ENCODE assay signal across 8 cellular contexts in genomic region chr1:162847839-162848453, GRCh38. TPM values are rescaled to one million over a fixed set of nuclear protein-coding genes. Genes with fewer than 3 reads are reported as not detected.
A peak's percentile ranks its signal among the peaks of the same experiment; 100 is the strongest.
DNase-seq lines count a peak whose midpoint lies in the region; ATAC-seq and TF ChIP-seq lines count a peak whose summit lies in the region.

No MANE protein-coding gene starts in this region.

- H3K4me3 ChIP-seq in IMR-90 (ENCODE audit: insufficient read depth, low read depth, low read length) (no peak overlapping the region), Panc1 (ENCODE audit: low read depth in 2 of 2, low read length in 2 of 2) (no peak overlapping the region), fibroblast of villous mesenchyme (ENCODE audit: low read depth, low read length) (no peak overlapping the region), testis (no peak overlapping the region)

- H2BK120ac ChIP-seq in IMR-90 (ENCODE audit: low read depth, low read length), result no peak overlapping the region

- TF ChIP-seq CTCF in IMR-90 (conservative IDR thresholded peaks at IDR 0.05; ENCODE audit: low read depth, low read length) (peak; percentile 86), Panc1 (IDR thresholded peaks at IDR 0.05) (peak; percentile 88), fibroblast of villous mesenchyme (IDR thresholded peaks at IDR 0.05; ENCODE audit: insufficient read depth, low read depth, low read length) (peak; percentile 81), testis (IDR thresholded peaks at IDR 0.05) (peak; percentile 71 to 100 (median 92))

- dilution Hi-C loops in IMR-90 (cut with HindIII; ENCODE audit: low sequenced_read_pairs, unreplicated experiment), result no loop called here

- peak; percentile 81 for DNase-seq in activated gamma-delta T cell treated with Interleukin-2 at 50 U/mL for 16 hours
- no peak for DNase-seq in activated gamma-delta T cell (lab: John Stamatoyannopoulos, UW)
- peak; percentile 78 for DNase-seq in IMR-90
- no peak for DNase-seq in Panc1 (ENCODE audit: low read depth, low spot score)
- DNase-seq in activated T-cell treated with anti-CD3 and anti-CD28 coated beads, Interleukin-2, amount 50 U/mL, for 48 hours, result peak; percentile 83 to 92
- DNase-seq in fibroblast of villous mesenchyme (ENCODE audit: low read depth), result peak; percentile 83
- peak; percentile 46 for DNase-seq in occipital lobe (lab: John Stamatoyannopoulos, UW)
- DNase-seq in testis, result peak; percentile 90

- no peak overlapping the region for H4K8ac ChIP-seq in IMR-90 (ENCODE audit: low read depth in 2 of 2, low read length in 2 of 2)

- H2BK15ac ChIP-seq in IMR-90 (ENCODE audit: low read depth, low read length), result no peak overlapping the region

- H3K27me3 ChIP-seq in IMR-90 (ENCODE audit: control insufficient read depth, insufficient read depth, low read length) (no peaks in the 10 kb centered on the region), Panc1 (ENCODE audit: control insufficient read depth, insufficient read depth, low read length) (no peaks in the 10 kb centered on the region; the same call in 1 of the 2 replicates), testis (no peaks in the 10 kb centered on the region)

- no peak overlapping the region for H2AFZ ChIP-seq in IMR-90 (replicated peaks; ENCODE audit: low read length, poor library complexity)

- H3K56ac ChIP-seq in IMR-90 (ENCODE audit: extremely low read depth, insufficient read depth, low read length), result no peak overlapping the region

- no peak overlapping the region for H2AK5ac ChIP-seq in IMR-90 (ENCODE audit: low read depth, low read length)

- H3K36me3 ChIP-seq in IMR-90 (ENCODE audit: control insufficient read depth, insufficient read depth, low read length), result no peaks in the 10 kb centered on the region
- H3K36me3 ChIP-seq in Panc1 (ENCODE audit: control insufficient read depth, insufficient read depth, low read length), result no peaks in the 10 kb centered on the region
- H3K36me3 ChIP-seq in testis (ENCODE audit: low read depth, missing control alignments), result no peaks in the 10 kb centered on the region

- H2BK20ac ChIP-seq in IMR-90 (ENCODE audit: low read depth, low read length), result no peak overlapping the region

- whole genome bisulfite sequencing in IMR-90 (ENCODE audit: extremely low coverage in 2 of 2, insufficient read length in 1 of 2), 2 experiments, result no CpG with 5 or more reads among the region's 3 CpGs
- WGBS in testis, 2 donors, result 19 to 21% methylated on average over 3 of the region's 3 CpGs

- H3K27ac ChIP-seq in IMR-90 (ENCODE audit: insufficient read depth, low read length), result no peak overlapping the region
- H3K27ac ChIP-seq in Panc1 (ENCODE audit: low read length), result no peak overlapping the region
- H3K27ac ChIP-seq in testis, result no peak overlapping the region

- H3K4me2 ChIP-seq in IMR-90 (ENCODE audit: low read depth, low read length), result no peak overlapping the region

- no peaks in the 10 kb centered on the region for H3K79me1 ChIP-seq in IMR-90 (ENCODE audit: low read depth in 1 of 2, low read length in 2 of 2)

- H3K9me1 ChIP-seq in IMR-90 (ENCODE audit: insufficient read depth, low read length), result peaks cover 5% of the 10 kb centered on the region

- no peak overlapping the region for H4K5ac ChIP-seq in IMR-90 (ENCODE audit: low read depth, low read length)

- BruUV-seq in IMR-90 (replicated peaks; lab: Mats Ljungman, UMichigan), result no TSS peak
- BruUV-seq in Panc1 (replicated peaks; lab: Mats Ljungman, UMichigan), result no TSS peak

- CTCF ChIA-PET in IMR-90 (lab: Yijun Ruan, JAX), result interaction anchor here (0.6 to 3.5 kb wide), 16 partner anchors 10 to 468 kb away, joined by 3 to 17 read pairs (median 4); partner anchors contain the start of genes CCDC190 and RGS4
- CTCF ChIA-PET in Panc1 (lab: Charles Lee), result interaction anchor here (1.3 kb wide), 1 partner anchor 11 kb away, joined by 3 read pairs; no protein-coding TSS in a partner anchor

- H4K91ac ChIP-seq in IMR-90 (ENCODE audit: insufficient read depth, low read depth, low read length), result no peak overlapping the region

- H2BK5ac ChIP-seq in IMR-90 (ENCODE audit: low read depth, low read length, poor library complexity, severe bottlenecking), result no peak overlapping the region

- no peak overlapping the region for H3K18ac ChIP-seq in IMR-90 (ENCODE audit: low read depth, low read length)

- no peaks in the 10 kb centered on the region for H4K20me1 ChIP-seq in IMR-90 (ENCODE audit: insufficient read depth, low read length)

- H3K9ac ChIP-seq in IMR-90 (ENCODE audit: low read depth, low read length), result no peak overlapping the region

- no peak overlapping the region for H3K23ac ChIP-seq in IMR-90 (ENCODE audit: low read depth, low read length)

- in situ Hi-C loops in IMR-90 (cut with MboI; ENCODE audit: low sequenced_read_pairs), result no loop called here
- in situ Hi-C loops in Panc1 (cut with HindIII; ENCODE audit: low pct_unique_long_range_greater_than_20kb, low sequenced_read_pairs), result no loop called here

- H3K4me1 ChIP-seq in IMR-90 (ENCODE audit: control insufficient read depth, insufficient read depth, low read length) (peaks cover 6% of the 10 kb centered on the region; the same call in 1 of the 2 replicates), Panc1 (ENCODE audit: control insufficient read depth, insufficient read depth, low read length) (no peaks in the 10 kb centered on the region; the same call in 1 of the 2 replicates), testis (no peaks in the 10 kb centered on the region)

- intact Hi-C loops in IMR-90 (cut with micrococcal nuclease), result loop anchor here (1.0 kb wide), 1 partner anchor 467 kb away; no protein-coding TSS in a partner anchor
- intact Hi-C loops in Panc1 (cut with micrococcal nuclease; ENCODE audit: unreplicated experiment), result loop anchor here (2.0 to 5.0 kb wide), 2 partner anchors 219 to 327 kb away; partner anchors contain the start of gene RGS4
- intact Hi-C loops in testis (cut with DNase I; ENCODE audit: low total_unique reads), result no loop called here

- H3K4ac ChIP-seq in IMR-90 (ENCODE audit: low read depth, low read length), result no peak overlapping the region

- POLR2A ChIA-PET in IMR-90 (lab: Charles Lee; ENCODE audit: unreplicated experiment) (no interaction called here), Panc1 (lab: Charles Lee) (interaction anchor here (0.5 kb wide), 1 partner anchor 221 kb away, joined by 3 read pairs; no protein-coding TSS in a partner anchor)

- ATAC-seq in IMR-90 (ENCODE audit: low read depth) (peak; percentile 58; the same call in 1 of the 2 replicates), Panc1 (peak; percentile 78)

- no peaks in the 10 kb centered on the region for H3K9me3 ChIP-seq in IMR-90 (ENCODE audit: control insufficient read depth, insufficient read depth, low read length)
- no peaks in the 10 kb centered on the region for H3K9me3 ChIP-seq in Panc1 (ENCODE audit: control insufficient read depth, insufficient read depth, low read depth, low read length)
- no peaks in the 10 kb centered on the region for H3K9me3 ChIP-seq in testis

- no peak for TF ChIP-seq POLR2A in IMR-90 (IDR thresholded peaks at IDR 0.05; ENCODE audit: low read depth, low read length)
- TF ChIP-seq POLR2A in testis (IDR thresholded peaks at IDR 0.05), result no peak

- peak; percentile 80 for TF ChIP-seq RAD21 in IMR-90 (IDR thresholded peaks at IDR 0.05; ENCODE audit: low read length)

- no peak overlapping the region for H3K14ac ChIP-seq in IMR-90 (replicated peaks; ENCODE audit: low read depth, low read length)

- H2AK9ac ChIP-seq in IMR-90 (replicated peaks; ENCODE audit: low read depth, low read length, poor library complexity), result no peak overlapping the region

TF ChIP-seq in IMR-90, 13 proteins besides CTCF, POLR2A, EP300 and RAD21:
- TF ChIP-seq CEBPB (IDR thresholded peaks at IDR 0.05; ENCODE audit: low read depth, low read length) (no peak), SMC3 (IDR thresholded peaks at IDR 0.05; ENCODE audit: low read depth, low read length) (peak; percentile 66)

RNA-seq across cellular contexts. Expression of gene CCDC190, which starts 13.0 kb away (rescaled TPM):
- total RNA-seq in IMR-90 (2012; rRNA removed) (0.28 and 0.36 TPM in 2 replicates), Panc1 (2021; ENCODE audit: unreplicated experiment) (not detected), fibroblast of villous mesenchyme (0.43 TPM in 1 of 2 replicates, not detected in the other), occipital lobe (0.31 TPM), testis (1 to 10 TPM in 1 of 2 donors, under 1 TPM in 1; 0.19 to 1.2 TPM)
- polyA plus RNA-seq in IMR-90 (2012; rRNA removed) (0.10 and 0.37 TPM in 2 replicates), testis (ENCODE audit: insufficient read depth, low read depth, low replicate concordance) (1.6 TPM)
- 0.03 TPM in 1 of 2 replicates, not detected in the other for polyA plus RNA-seq in IMR-90 (2012; cell fraction: cytosol; rRNA removed)
- polyA plus RNA-seq in IMR-90 (2012; cell fraction: nucleus; rRNA removed; ENCODE audit: low replicate concordance), result 0.07 and 0.25 TPM in 2 replicates
- not detected for polyA plus RNA-seq in Panc1 (2012; ENCODE audit: insufficient read length)

RNA-seq across cellular contexts. Expression of gene HSD17B7, which starts 57.4 kb away (rescaled TPM):
- total RNA-seq in IMR-90 (2012; rRNA removed), result 11.7 and 17.7 TPM in 2 replicates
- 10.6 and 11.1 TPM in 2 replicates for polyA plus RNA-seq in IMR-90 (2012; rRNA removed)
- polyA plus RNA-seq in IMR-90 (2012; cell fraction: cytosol; rRNA removed), result 3.3 and 4.7 TPM in 2 replicates
- polyA plus RNA-seq in IMR-90 (2012; cell fraction: nucleus; rRNA removed; ENCODE audit: low replicate concordance), result 7.1 and 15.5 TPM in 2 replicates
- total RNA-seq in Panc1 (2021; ENCODE audit: unreplicated experiment), result 24.6 TPM
- polyA plus RNA-seq in Panc1 (2012; ENCODE audit: insufficient read length), result 17.0 TPM
- total RNA-seq in fibroblast of villous mesenchyme, result 17.7 and 26.8 TPM in 2 replicates
- 27.3 TPM for total RNA-seq in occipital lobe
- total RNA-seq in testis, result 10 to 100 TPM in 1 of 2 donors, 1 to 10 TPM in 1; 9.8 to 10.7 TPM
- 7.9 TPM for polyA plus RNA-seq in testis (ENCODE audit: insufficient read depth, low read depth, low replicate concordance)

Comparison
In these comparisons a context has a peak if more than half of its experiments do, and no peak if none do; other contexts are left out.
1. DNase-seq: peak in activated gamma-delta T cell treated with Interleukin-2 at 50 U/mL for 16 hours (single experiment), IMR-90 (single experiment), activated T-cell treated with anti-CD3 and anti-CD28 coated beads, Interleukin-2, amount 50 U/mL, for 48 hours (2 of 2), fibroblast of villous mesenchyme (single experiment), occipital lobe (single experiment) and testis (single experiment); none in activated gamma-delta T cell (single experiment) and Panc1 (single experiment).
2. Peak in every context shown above with its lines, with median percentiles within 50 percentile points of each other: CTCF ChIP-seq.